9 cellular contexts compared by ENCODE assay signal in the genomic region with DNA sequence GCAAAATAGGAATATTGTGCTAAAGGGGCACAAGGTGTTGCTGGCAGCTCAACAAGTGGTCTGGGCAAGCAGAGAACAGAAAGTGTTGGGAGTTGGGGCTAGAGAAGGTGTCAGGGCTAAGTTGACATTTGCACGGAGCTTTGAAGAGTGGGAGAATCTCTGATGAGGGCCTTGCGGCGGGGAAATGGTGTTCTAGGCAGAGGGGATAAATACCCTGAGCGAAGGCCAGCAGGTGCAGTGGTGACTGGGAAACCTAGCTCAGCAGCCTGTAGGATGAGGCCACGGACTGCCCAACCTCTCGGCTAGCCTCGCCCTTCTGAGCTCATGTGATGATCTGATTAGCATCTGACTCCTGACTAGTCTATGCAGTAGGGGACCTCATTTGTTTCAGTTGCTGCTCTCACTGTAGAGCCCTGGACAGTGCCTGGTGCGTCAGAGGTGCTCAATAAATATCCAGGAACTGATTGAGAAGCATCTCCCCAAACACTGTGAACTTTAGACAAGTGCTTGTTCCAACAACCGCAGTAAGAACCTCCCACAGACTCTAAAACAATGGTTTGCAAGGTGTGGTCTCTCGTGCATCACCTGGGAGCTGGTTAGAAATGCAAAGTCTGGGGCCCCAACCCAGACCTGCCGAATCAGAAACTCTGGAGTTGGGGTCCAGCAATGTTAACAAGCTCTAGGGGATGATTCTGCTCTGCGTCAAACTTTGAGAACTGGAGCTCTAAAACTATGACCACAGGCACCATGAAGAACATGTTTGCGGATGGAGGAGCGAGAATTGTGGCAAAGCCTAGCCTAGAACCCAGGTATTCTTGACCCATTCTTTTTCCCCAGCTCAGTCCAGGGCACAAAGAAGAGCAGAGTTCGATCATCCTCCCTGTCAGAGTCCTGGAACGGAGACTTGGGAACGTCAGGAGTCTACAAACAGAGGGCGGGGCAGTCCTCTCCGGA. TPM values are rescaled to one million over a fixed set of nuclear protein-coding genes. Genes with fewer than 3 reads are reported as not detected.
DNase-seq lines count a peak whose midpoint lies in the region; ATAC-seq and TF ChIP-seq lines count a peak whose summit lies in the region.
"Had no signal": no experiment of that assay in that cellular context is flagged by ENCODE, and none has a peak within 500 bp of the region (broad histone marks: within the 10 kb centered on the region; RNA-seq: fewer than 3 reads in every experiment).

No MANE protein-coding gene starts in this region.

- no peaks in the 10 kb centered on the region for H3K9me3 Mint-ChIP-seq in CD8-positive, alpha-beta T cell

- peaks cover 11% of the 10 kb centered on the region for H3K27me3 ChIP-seq in CD8-positive, alpha-beta T cell (ENCODE audit: insufficient read depth, low read length)
- H3K27me3 ChIP-seq in Karpas-422 (ENCODE audit: low read length) (no peaks in the 10 kb centered on the region), mammary epithelial cell (ENCODE audit: insufficient read depth, low read length) (peaks cover 12% of the 10 kb centered on the region)

- H3K9me2 ChIP-seq in Karpas-422 (replicated peaks; ENCODE audit: insufficient read depth, low read length): no peaks in the 10 kb centered on the region

- no TSS peak for BruUV-seq in mammary epithelial cell (replicated peaks; lab: Mats Ljungman, UMichigan)

- intact Hi-C loops in CD8-positive, alpha-beta T cell (cut with DNase I, micrococcal nuclease): loop anchor here (1.0 to 10.0 kb wide), 10 partner anchors 22 to 1454 kb away; partner anchors contain the start of genes C1orf50 (in 1 of the 2), CAP1 (in 1 of the 2), ERMAP (in 1 of the 2) and P3H1 (in 1 of the 2)
- intact Hi-C loops in mammary epithelial cell (cut with micrococcal nuclease): loop anchor here (1.0 kb wide), 2 partner anchors 73 to 132 kb away; no protein-coding TSS in a partner anchor

- POLR2A ChIA-PET in CD8-positive, alpha-beta T cell (lab: Charles Lee): no interaction called here

- CTCF ChIA-PET in CD8-positive, alpha-beta T cell (lab: Charles Lee): interaction anchor here (0.6 to 2.4 kb wide), 3 partner anchors 58 to 120 kb away, joined by 3 to 8 read pairs (median 3); no protein-coding TSS in a partner anchor
- CTCF ChIA-PET in mammary epithelial cell (lab: Charles Lee; ENCODE audit: low non-redundant PET): no interaction called here

- H3K27ac ChIP-seq in CD8-positive, alpha-beta T cell (ENCODE audit: low read depth, low read length): peak overlapping the region; percentile 25
- H3K27ac ChIP-seq in Karpas-422 (ENCODE audit: low read length): no peak overlapping the region
- no peak overlapping the region for H3K27ac ChIP-seq in mammary epithelial cell (ENCODE audit: insufficient read depth, low read depth, low read length)

- no peak overlapping the region for H2AFZ ChIP-seq in Karpas-422 (ENCODE audit: low read length)
- H2AFZ ChIP-seq in mammary epithelial cell (ENCODE audit: low read depth, low read length): peak overlapping the region; percentile 8

- H3K9ac ChIP-seq in Karpas-422 (ENCODE audit: low read length): no peak overlapping the region
- no peak overlapping the region for H3K9ac ChIP-seq in mammary epithelial cell (ENCODE audit: insufficient read depth, low read length)

- peak overlapping the region; percentile 31 for H3K4me2 ChIP-seq in Karpas-422 (ENCODE audit: low read depth, low read length, poor library complexity, severe bottlenecking)
- H3K4me2 ChIP-seq in mammary epithelial cell (ENCODE audit: insufficient read depth, low read depth, low read length): peak overlapping the region; percentile 16

- no peak for DNase-seq in CD8-positive, alpha-beta T cell
- DNase-seq in Karpas-422: no peak
- DNase-seq in mammary epithelial cell: no peak
- peak; percentile 88 for DNase-seq in myocyte (ENCODE audit: low read depth)
- no peak for DNase-seq in GOT3 (lab: John Stamatoyannopoulos, UW)
- no peak for DNase-seq in globus pallidus (ENCODE audit: low spot score)
- no peak for DNase-seq in germinal center (ENCODE audit: low spot score)

- ATAC-seq in CD8-positive, alpha-beta T cell: no peak
- ATAC-seq in HG02885 (IDR thresholded peaks at IDR 0.05; ENCODE audit: poor library complexity, unreplicated experiment): no peak

- peaks cover 23% of the 10 kb centered on the region for H3K4me1 Mint-ChIP-seq in CD8-positive, alpha-beta T cell (ENCODE audit: low read depth)

- H3K79me2 ChIP-seq in Karpas-422 (ENCODE audit: low read length): no peaks in the 10 kb centered on the region
- no peaks in the 10 kb centered on the region for H3K79me2 ChIP-seq in mammary epithelial cell (ENCODE audit: insufficient read depth, low read length)

- no peaks in the 10 kb centered on the region for H3K36me3 ChIP-seq in CD8-positive, alpha-beta T cell (ENCODE audit: insufficient read depth, low read length)
- H3K36me3 ChIP-seq in Karpas-422 (ENCODE audit: insufficient read depth, low read length) (no peaks in the 10 kb centered on the region), mammary epithelial cell (ENCODE audit: insufficient read depth, low read length) (no peaks in the 10 kb centered on the region)

- H3K4me3 Mint-ChIP-seq in CD8-positive, alpha-beta T cell: peak overlapping the region; percentile 82

- WGBS in mammary epithelial cell (ENCODE audit: low coverage, missing lambda C conversion rate): 62% methylated on average over 19 of the region's 19 CpGs

- H3K27ac Mint-ChIP-seq in CD8-positive, alpha-beta T cell: peak overlapping the region; percentile 28

- H4K20me1 ChIP-seq in Karpas-422 (ENCODE audit: insufficient read depth, low read depth, low read length) (0 out of 2 replicates have a peak, but pooled peaks cover 3% of the 10 kb centered on the region), mammary epithelial cell (ENCODE audit: insufficient read depth, low read length) (no peaks in the 10 kb centered on the region)

- peaks cover 30% of the 10 kb centered on the region for H3K27me3 Mint-ChIP-seq in CD8-positive, alpha-beta T cell (ENCODE audit: low read depth)

- H3K9me3 ChIP-seq in CD8-positive, alpha-beta T cell (ENCODE audit: low read length): no peaks in the 10 kb centered on the region
- H3K9me3 ChIP-seq in Karpas-422 (ENCODE audit: low read length): no peaks in the 10 kb centered on the region
- H3K9me3 ChIP-seq in mammary epithelial cell (replicated peaks; ENCODE audit: insufficient read depth, low read length): no peaks in the 10 kb centered on the region

- dilution Hi-C loops in mammary epithelial cell (cut with HindIII; ENCODE audit: low sequenced_read_pairs): no loop called here

- peak overlapping the region; percentile 14 for H3K4me3 ChIP-seq in CD8-positive, alpha-beta T cell (ENCODE audit: low read depth, low read length)
- peak overlapping the region; percentile 59; the same call in 1 of the 2 replicates for H3K4me3 ChIP-seq in Karpas-422 (ENCODE audit: low read length)
- H3K4me3 ChIP-seq in mammary epithelial cell (replicated peaks in 1 of 3; ENCODE audit: insufficient read depth in 1 of 3, low read depth in 2 of 3, low read length in 3 of 3): no peak overlapping the region

- in situ Hi-C loops in mammary epithelial cell (cut with MboI; ENCODE audit: low sequenced_read_pairs in 2 of 2): no loop called here

- TF ChIP-seq CTCF in CD8-positive, alpha-beta T cell (IDR thresholded peaks at IDR 0.05): no peak
- TF ChIP-seq CTCF in mammary epithelial cell (conservative IDR thresholded peaks at IDR 0.05 in 1 of 2, IDR thresholded peaks at IDR 0.05 in 1 of 2; ENCODE audit: extremely low read depth in 1 of 2, insufficient read depth in 1 of 2, low read depth in 1 of 2, low read length in 2 of 2): no peak

- no peaks in the 10 kb centered on the region for H3K36me3 Mint-ChIP-seq in CD8-positive, alpha-beta T cell

- peaks cover 19% of the 10 kb centered on the region for H3K4me1 ChIP-seq in CD8-positive, alpha-beta T cell (ENCODE audit: insufficient read depth, low read length)
- H3K4me1 ChIP-seq in Karpas-422 (ENCODE audit: low read length): peaks cover 12% of the 10 kb centered on the region
- peaks cover 42% of the 10 kb centered on the region for H3K4me1 ChIP-seq in mammary epithelial cell (ENCODE audit: insufficient read depth, low read length)

RNA-seq across cellular contexts. Expression of gene FOXO6, which starts 0.9 kb away (rescaled TPM):
- 1 to 10 TPM; 1.4 to 1.7 TPM for total RNA-seq in CD8-positive, alpha-beta T cell
- total RNA-seq in Karpas-422 (2014; rRNA removed; shearing (Covaris generic); ENCODE audit: low replicate concordance): 0.51 TPM in 1 of 2 replicates, not detected in the other
- total RNA-seq in mammary epithelial cell (under 1 TPM; 0.28 to 0.67 TPM), myocyte (16.0 and 28.9 TPM in 2 replicates)
- polyA plus RNA-seq in mammary epithelial cell: not detected
- not detected for polyA minus RNA-seq in mammary epithelial cell
- polyA plus RNA-seq in myocyte (2012): 11.4 TPM
- total RNA-seq: lung microvascular endothelial cell had no signal

Comparison
In these comparisons a context has a peak if more than half of its experiments do, and no peak if none do; other contexts are left out.
1. H3K4me3 ChIP-seq: peak in CD8-positive, alpha-beta T cell (single experiment) and Karpas-422 (single experiment); none in mammary epithelial cell (0 of 3).